20 cellular contexts compared by ENCODE assay signal in the genomic region with DNA sequence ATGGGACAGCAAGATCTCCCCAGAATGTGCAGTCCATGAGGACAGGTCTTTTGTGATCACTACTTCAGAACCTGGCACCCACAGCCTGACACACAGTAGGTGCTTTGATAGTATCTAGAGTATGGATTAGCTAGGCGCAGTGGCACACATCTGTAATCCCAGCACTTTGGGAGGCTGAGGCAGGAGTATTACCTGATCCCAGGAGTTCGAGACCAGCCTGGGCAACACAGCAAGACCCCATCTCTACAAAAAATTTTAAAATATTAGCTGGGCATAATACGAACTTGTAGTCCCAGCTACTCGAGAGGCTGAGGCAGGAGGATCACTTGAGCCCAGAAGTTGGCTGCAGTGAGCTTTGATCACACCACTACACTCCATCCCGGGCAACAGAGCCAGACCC.
"Had no signal": no experiment of that assay in that cellular context is flagged by ENCODE, and none has a peak within 500 bp of the region (broad histone marks: within the 10 kb centered on the region; RNA-seq: fewer than 3 reads in every experiment).

No MANE protein-coding gene starts in this region.

- H3K4me1 ChIP-seq: SJSA1 had no signal

- DNase-seq: Karpas-422, KG1, MM.1S, NCI-H1092 treated with DMSO at 0.1 percent for 48 hours, NCI-H1436, NCI-H187, NCI-H2029, NCI-H2081 treated with DMSO at 0.1 percent for 48 hours, NCI-H2171, NCI-H226, NCI-H446, NCI-H510A, NCI-H524 treated with DMSO at 0.1 percent for 48 hours, NCI-H69, NCI-H774, Right ventricle myocardium superior, RPMI8226, SIG-M5 had no signal

- H3K4me3 ChIP-seq: SJSA1, SK-N-MC had no signal

- H3K9me3 ChIP-seq: SJSA1 had no signal

- H3K27ac ChIP-seq: SJSA1, SK-N-MC had no signal
